In genomic region chr13:22837980-22838615, GRCh38 we compare ENCODE assay signal across 1 cellular context.
TF ChIP-seq lines count a peak whose summit lies in the region.

No MANE protein-coding gene starts in this region.

TF ChIP-seq in SK-N-SH treated with all-trans-retinoic acid at 6 μM for 48 hours, 23 proteins besides CTCF, POLR2A, EP300 and RAD21 (continued from another document):
- TF ChIP-seq, protein P1, sequence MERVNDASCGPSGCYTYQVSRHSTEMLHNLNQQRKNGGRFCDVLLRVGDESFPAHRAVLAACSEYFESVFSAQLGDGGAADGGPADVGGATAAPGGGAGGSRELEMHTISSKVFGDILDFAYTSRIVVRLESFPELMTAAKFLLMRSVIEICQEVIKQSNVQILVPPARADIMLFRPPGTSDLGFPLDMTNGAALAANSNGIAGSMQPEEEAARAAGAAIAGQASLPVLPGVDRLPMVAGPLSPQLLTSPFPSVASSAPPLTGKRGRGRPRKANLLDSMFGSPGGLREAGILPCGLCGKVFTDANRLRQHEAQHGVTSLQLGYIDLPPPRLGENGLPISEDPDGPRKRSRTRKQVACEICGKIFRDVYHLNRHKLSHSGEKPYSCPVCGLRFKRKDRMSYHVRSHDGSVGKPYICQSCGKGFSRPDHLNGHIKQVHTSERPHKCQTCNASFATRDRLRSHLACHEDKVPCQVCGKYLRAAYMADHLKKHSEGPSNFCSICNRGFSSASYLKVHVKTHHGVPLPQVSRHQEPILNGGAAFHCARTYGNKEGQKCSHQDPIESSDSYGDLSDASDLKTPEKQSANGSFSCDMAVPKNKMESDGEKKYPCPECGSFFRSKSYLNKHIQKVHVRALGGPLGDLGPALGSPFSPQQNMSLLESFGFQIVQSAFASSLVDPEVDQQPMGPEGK (CRISPR knock-in tag; IDR thresholded peaks at IDR 0.05; ENCODE audit: borderline replicate concordance) = no peak
- no peak for TF ChIP-seq ZNF70 (CRISPR knock-in tag; IDR thresholded peaks at IDR 0.05)
- TF ChIP-seq ZFP3 (CRISPR knock-in tag; IDR thresholded peaks at IDR 0.05) = no peak
- TF ChIP-seq, protein P2, sequence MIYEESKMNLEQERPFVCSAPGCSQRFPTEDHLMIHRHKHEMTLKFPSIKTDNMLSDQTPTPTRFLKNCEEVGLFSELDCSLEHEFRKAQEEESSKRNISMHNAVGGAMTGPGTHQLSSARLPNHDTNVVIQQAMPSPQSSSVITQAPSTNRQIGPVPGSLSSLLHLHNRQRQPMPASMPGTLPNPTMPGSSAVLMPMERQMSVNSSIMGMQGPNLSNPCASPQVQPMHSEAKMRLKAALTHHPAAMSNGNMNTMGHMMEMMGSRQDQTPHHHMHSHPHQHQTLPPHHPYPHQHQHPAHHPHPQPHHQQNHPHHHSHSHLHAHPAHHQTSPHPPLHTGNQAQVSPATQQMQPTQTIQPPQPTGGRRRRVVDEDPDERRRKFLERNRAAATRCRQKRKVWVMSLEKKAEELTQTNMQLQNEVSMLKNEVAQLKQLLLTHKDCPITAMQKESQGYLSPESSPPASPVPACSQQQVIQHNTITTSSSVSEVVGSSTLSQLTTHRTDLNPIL (CRISPR knock-in tag; IDR thresholded peaks at IDR 0.05; ENCODE audit: low read depth) = no peak
- TF ChIP-seq ZFP30 (CRISPR knock-in tag; IDR thresholded peaks at IDR 0.05) = no peak
- TF ChIP-seq OSR1 (CRISPR knock-in tag; IDR thresholded peaks at IDR 0.05) = no peak
- TF ChIP-seq SNAI2 (CRISPR knock-in tag; IDR thresholded peaks at IDR 0.05) = no peak
- TF ChIP-seq BACH2 (CRISPR knock-in tag; IDR thresholded peaks at IDR 0.05; ENCODE audit: borderline replicate concordance) = no peak
- no peak for TF ChIP-seq TSHZ2 (CRISPR knock-in tag; IDR thresholded peaks at IDR 0.05)
